In genomic region chr20:57713505-57713903, GRCh38 we compare ENCODE assay signal across 15 cellular contexts. TPM values are rescaled to one million over a fixed set of nuclear protein-coding genes. Genes with fewer than 3 reads are reported as not detected.
DNase-seq lines count a peak whose midpoint lies in the region; ATAC-seq and TF ChIP-seq lines count a peak whose summit lies in the region.
"Had no signal": no experiment of that assay in that cellular context is flagged by ENCODE, and none has a peak within 500 bp of the region (broad histone marks: within the 10 kb centered on the region; RNA-seq: fewer than 3 reads in every experiment).

No MANE protein-coding gene starts in this region.

- no peaks in the 10 kb centered on the region for H3K9me3 ChIP-seq in PC-9 (ENCODE audit: insufficient read depth, low read depth)
- H3K9me3 ChIP-seq in skeletal muscle satellite cell (replicated peaks; ENCODE audit: low read length) = no peaks in the 10 kb centered on the region
- no peaks in the 10 kb centered on the region for H3K9me3 ChIP-seq in hepatocyte (ENCODE audit: low read depth)

- H4K20me1 ChIP-seq in PC-9 (ENCODE audit: insufficient read depth) (peaks cover 4% of the 10 kb centered on the region), hepatocyte (ENCODE audit: insufficient read depth, poor library complexity, severe bottlenecking) (peaks cover 5% of the 10 kb centered on the region)

- peak overlapping the region; percentile 89 for H3K4me2 ChIP-seq in PC-9
- H3K4me2 ChIP-seq in skeletal muscle satellite cell (ENCODE audit: low read length) = peak overlapping the region; percentile 22
- H3K4me2 ChIP-seq in hepatocyte = no peak overlapping the region
- H3K4me2 ChIP-seq: KMS-11 had no signal

- peaks cover 9 to 16% of the 10 kb centered on the region in 2 donors for H3K4me1 Mint-ChIP-seq in natural killer cell

- H3K4me1 ChIP-seq in PC-9 (replicated peaks; ENCODE audit: insufficient read depth) (peaks cover 59% of the 10 kb centered on the region), skeletal muscle satellite cell (ENCODE audit: control insufficient read depth, insufficient read depth, low read length) (peaks cover 79% of the 10 kb centered on the region), hepatocyte (ENCODE audit: insufficient read depth) (peaks cover 7% of the 10 kb centered on the region)

- POLR2A ChIA-PET in PC-9 (lab: Charles Lee; ENCODE audit: unreplicated experiment) = interaction anchor here (0.6 kb wide), 1 partner anchor 12 kb away, joined by 5 read pairs; no protein-coding TSS in a partner anchor

- H3K27me3 ChIP-seq in PC-9 (ENCODE audit: insufficient read depth, low read depth) = no peaks in the 10 kb centered on the region
- no peaks in the 10 kb centered on the region for H3K27me3 ChIP-seq in skeletal muscle satellite cell (ENCODE audit: control insufficient read depth, insufficient read depth, low read length)
- no peaks in the 10 kb centered on the region for H3K27me3 ChIP-seq in hepatocyte

- no peak overlapping the region for H3K4me3 ChIP-seq in PC-9
- no peak overlapping the region for H3K4me3 ChIP-seq in skeletal muscle satellite cell (ENCODE audit: low read length)
- H3K4me3 ChIP-seq in hepatocyte = no peak overlapping the region

- no peak for ATAC-seq in natural killer cell
- no peak for ATAC-seq in HG03196 (IDR thresholded peaks at IDR 0.05; ENCODE audit: unreplicated experiment)

- H3K79me2 ChIP-seq in PC-9 (ENCODE audit: low read depth) = peaks cover 45% of the 10 kb centered on the region
- H3K79me2 ChIP-seq in hepatocyte = peaks cover 5% of the 10 kb centered on the region

- 0 out of 2 replicates have a peak, but pooled peaks cover 1% of the 10 kb centered on the region for H3K36me3 ChIP-seq in PC-9 (ENCODE audit: low read depth)
- no peaks in the 10 kb centered on the region for H3K36me3 ChIP-seq in skeletal muscle satellite cell (ENCODE audit: insufficient read depth, low read length)
- no peaks in the 10 kb centered on the region for H3K36me3 ChIP-seq in hepatocyte (replicated peaks; ENCODE audit: insufficient read depth, low read depth)
- H3K36me3 ChIP-seq: WERI-Rb-1 had no signal

- DNase-seq in EH (ENCODE audit: low read depth) (peak; percentile 15), PC-9 (peak in 1 of 2 experiments; percentile 67), epithelial cell of prostate (ENCODE audit: low read depth, low spot score) (no peak), NK-92 (lab: John Stamatoyannopoulos, UW; ENCODE audit: unreplicated experiment) (no peak), natural killer cell (no peak), hepatocyte (ENCODE audit: low spot score) (no peak)
- DNase-seq: activated naive CD4-positive, alpha-beta T cell treated with Interleukin-2 at 50 U/mL for 16 hours; CD4-positive, alpha-beta memory T cell; NCI-H2029; NCI-H748 treated with DMSO at 0.1 percent for 48 hours; stimulated activated CD4-positive, alpha-beta T cell treated with anti-CD3 and anti-CD28 coated beads, Interleukin-2, amount 100 ng/mL, for 48 hours; WERI-Rb-1 had no signal

- H3K27ac Mint-ChIP-seq in natural killer cell = peak overlapping the region in 1 of 2 donors; percentile 58

- TF ChIP-seq CTCF in PC-9 (conservative IDR thresholded peaks at IDR 0.05) = no peak
- TF ChIP-seq CTCF in natural killer cell (IDR thresholded peaks at IDR 0.05) = no peak
- no peak for TF ChIP-seq CTCF in hepatocyte (IDR thresholded peaks at IDR 0.05; ENCODE audit: poor library complexity)

- 90% methylated on average over 10 of the region's 10 CpGs for WGBS in hepatocyte (ENCODE audit: low lambda C conversion rate, missing lambda C conversion rate)

- CTCF ChIA-PET in PC-9 (lab: Charles Lee) = interaction anchor here (0.6 kb wide), 1 partner anchor 9 kb away, joined by 4 read pairs; no protein-coding TSS in a partner anchor

- no peak overlapping the region for H2AFZ ChIP-seq in PC-9
- no peak overlapping the region for H2AFZ ChIP-seq in hepatocyte

- H3K4me3 Mint-ChIP-seq in natural killer cell = no peak overlapping the region

- intact Hi-C loops in PC-9 (cut with micrococcal nuclease; ENCODE audit: unreplicated experiment) = no loop called here
- intact Hi-C loops in natural killer cell (cut with micrococcal nuclease) = loop anchor here (10.0 kb wide), 1 partner anchor 319 kb away; the partner anchor contains the start of gene RBM38

- BruUV-seq in PC-9 (replicated peaks; lab: Mats Ljungman, UMichigan) = no TSS peak

- H3K9me2 ChIP-seq in PC-9 (ENCODE audit: insufficient read depth) (no peaks in the 10 kb centered on the region), hepatocyte (replicated peaks; ENCODE audit: insufficient read depth) (no peaks in the 10 kb centered on the region)

- H3K27ac ChIP-seq in PC-9 (peak overlapping the region; percentile 36), epithelial cell of prostate (peak overlapping the region; percentile 64), hepatocyte (no peak overlapping the region)
- H3K27ac ChIP-seq: KMS-11, WERI-Rb-1 had no signal

- no peaks in the 10 kb centered on the region for H3K9me3 Mint-ChIP-seq in natural killer cell

- H3K27me3 Mint-ChIP-seq in natural killer cell (ENCODE audit: low read depth in 2 of 2) = peaks cover 25 to 39% of the 10 kb centered on the region in 2 donors

- peak overlapping the region; percentile 57 for H3K9ac ChIP-seq in skeletal muscle satellite cell (ENCODE audit: low read depth, low read length)
- H3K9ac ChIP-seq: KMS-11 had no signal

- peaks cover 35% of the 10 kb centered on the region for H3F3A ChIP-seq in PC-9 (ENCODE audit: insufficient read depth, low read depth)

- peaks cover 4% of the 10 kb centered on the region for H3K36me3 Mint-ChIP-seq in natural killer cell

RNA-seq across cellular contexts. Expression of gene PMEPA1, which starts 3.7 kb away (rescaled TPM):
- total RNA-seq in PC-9 (2021) (163 and 177 TPM in 2 replicates), natural killer cell (1 to 10 TPM; 1.2 to 5.9 (median 2.4) TPM), hepatocyte (6.8 and 9.2 TPM in 2 replicates)
- 0.25 and 3.1 TPM in 2 replicates for total RNA-seq in skeletal muscle satellite cell (2012; rRNA removed)
- 34.1 and 40.3 TPM in 2 replicates for polyA plus RNA-seq in hepatocyte

Comparison
In these comparisons a context has a peak if more than half of its experiments do, and no peak if none do; other contexts are left out.
1. RNA of gene PMEPA1, which starts 3.7 kb away (total RNA-seq): 163 to 177 TPM in PC-9; 6.8 to 9.2 TPM in hepatocyte and 1.2 to 5.9 TPM in natural killer cell; every median in the first group is over 10 times any median in the second.